In the genomic region with DNA sequence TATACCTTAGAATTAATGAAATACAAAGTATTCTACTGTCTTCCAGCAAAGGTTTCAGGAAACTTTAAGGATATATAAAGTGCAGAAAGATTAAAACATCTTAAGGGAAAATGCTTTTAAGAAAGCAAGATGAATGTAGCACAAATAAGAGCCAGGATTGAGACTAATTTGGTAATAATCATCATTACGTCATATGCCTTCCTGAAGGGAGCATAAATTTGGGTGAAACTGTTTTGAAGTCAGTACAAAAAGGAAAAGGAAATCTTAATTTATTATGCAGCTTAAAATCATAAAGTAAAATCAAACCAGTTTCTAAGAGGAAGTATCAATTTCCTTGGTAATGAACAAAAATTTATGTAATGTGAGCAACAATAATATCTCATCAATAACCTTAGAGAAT, we compare ENCODE assay signal across 8 cellular contexts.
"Had no signal": no experiment of that assay in that cellular context is flagged by ENCODE, and none has a peak within 500 bp of the region (broad histone marks: within the 10 kb centered on the region; RNA-seq: fewer than 3 reads in every experiment).

No MANE protein-coding gene starts in this region.

- FAIRE-seq: G401.6, GM12878, GM12891, GM12892, GM18507, GM19239 had no signal

- H3K4me3 ChIP-seq: GM12878 had no signal

- ATAC-seq: GM12878 had no signal

- DNase-seq: GDM1, GF-D8 had no signal
